ENCODE assay signal across 17 cellular contexts in the genomic region with DNA sequence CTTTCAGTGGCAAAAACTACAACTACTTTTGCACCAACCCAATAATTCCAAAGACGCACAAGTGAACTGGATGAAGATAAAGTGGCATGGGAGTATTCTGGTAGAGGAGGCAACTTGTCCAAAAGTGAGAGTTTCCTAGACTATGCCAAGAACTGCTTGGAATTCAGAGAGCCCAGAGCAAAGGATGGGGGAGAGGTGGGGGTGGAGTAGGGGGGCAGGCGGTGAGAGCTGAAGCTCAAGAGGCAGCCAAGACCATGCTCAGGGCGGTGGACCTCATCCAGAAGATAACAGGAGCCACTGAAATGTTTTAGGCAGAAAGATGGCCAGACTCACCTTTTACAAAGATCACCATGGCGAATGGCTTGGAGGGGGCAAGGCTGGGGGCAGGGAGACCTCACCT.
A peak's percentile ranks its signal among the peaks of the same experiment; 100 is the strongest.
DNase-seq lines count a peak whose midpoint lies in the region; ATAC-seq, FAIRE-seq and TF ChIP-seq lines count a peak whose summit lies in the region.
"Had no signal": no experiment of that assay in that cellular context is flagged by ENCODE, and none has a peak within 500 bp of the region (broad histone marks: within the 10 kb centered on the region; RNA-seq: fewer than 3 reads in every experiment).

No MANE protein-coding gene starts in this region.

- POLR2A ChIA-PET in HepG2 (lab: Yijun Ruan, JAX): no interaction called here

- ATAC-seq in left ventricle myocardium superior (peak; percentile 37), Right ventricle myocardium superior (ENCODE audit: poor library complexity) (no peak), HepG2 (no peak), HG03457 (IDR thresholded peaks at IDR 0.05; ENCODE audit: unreplicated experiment) (no peak)
- ATAC-seq: GM12878 had no signal

- H3K4me1 ChIP-seq in stomach smooth muscle (ENCODE audit: control insufficient read depth, insufficient read depth, low read length) (peaks cover 16% of the 10 kb centered on the region), HepG2 (ENCODE audit: insufficient read depth, low read length) (peaks cover 8% of the 10 kb centered on the region)

- H3K27ac ChIP-seq in stomach smooth muscle (ENCODE audit: low read length) (peak overlapping the region; percentile 55), HepG2 (ENCODE audit: extremely low read length, insufficient read depth, low read length) (no peak overlapping the region)

- WGBS in HepG2 (ENCODE audit: low lambda C conversion rate): 11% methylated on average over 4 of the region's 4 CpGs

- TF ChIP-seq POLR2A in HepG2 (IDR thresholded peaks at IDR 0.05; ENCODE audit: insufficient read depth in 1 of 2, low read depth in 2 of 2, low read length in 2 of 2): no peak

- no TSS peak for BruUV-seq in HepG2 (replicated peaks; lab: Mats Ljungman, UMichigan)

- no peak for TF ChIP-seq RAD21 in HepG2 (CRISPR knock-in tag; IDR thresholded peaks at IDR 0.05)

- H3K9ac ChIP-seq in stomach smooth muscle (ENCODE audit: low read length in 2 of 2): no peak overlapping the region
- no peak overlapping the region for H3K9ac ChIP-seq in HepG2 (ENCODE audit: insufficient read depth, low read depth, low read length)

- intact Hi-C loops in left ventricle myocardium superior (cut with micrococcal nuclease): no loop called here
- intact Hi-C loops in Right ventricle myocardium superior (cut with DNase I): no loop called here
- intact Hi-C loops in HepG2 (cut with micrococcal nuclease; ENCODE audit: unreplicated experiment): no loop called here

- no peaks in the 10 kb centered on the region for H3K36me3 Mint-ChIP-seq in brain
- H3K36me3 Mint-ChIP-seq: CD4-positive, CD25-positive, alpha-beta regulatory T cell; CD8-positive, alpha-beta memory T cell had no signal

- no peaks in the 10 kb centered on the region for H4K20me1 ChIP-seq in HepG2 (ENCODE audit: insufficient read depth, low read length)

- no peak overlapping the region for H3K4me2 ChIP-seq in HepG2 (ENCODE audit: low read depth, low read length)

- H3K27me3 Mint-ChIP-seq in brain: peaks cover 12% of the 10 kb centered on the region

- no peaks in the 10 kb centered on the region for H3K79me2 ChIP-seq in HepG2 (ENCODE audit: insufficient read depth, low read length)

- H3K9me3 Mint-ChIP-seq in brain: peaks cover 0 to 21% (median 7%) of the 10 kb centered on the region in 5 experiments

- TF ChIP-seq EP300 in HepG2 (IDR thresholded peaks at IDR 0.05; ENCODE audit: low read depth in 2 of 2, low read length in 2 of 2) (no peak), HepG2 (CRISPR knock-in tag; IDR thresholded peaks at IDR 0.05; ENCODE audit: borderline replicate concordance) (no peak)

- H3K9me3 ChIP-seq in stomach smooth muscle (ENCODE audit: control insufficient read depth in 2 of 2, low read length in 2 of 2) (no peaks in the 10 kb centered on the region), HepG2 (ENCODE audit: low read length) (no peaks in the 10 kb centered on the region)
- H3K9me3 ChIP-seq: BE2C had no signal

- no peak overlapping the region for H2AFZ ChIP-seq in HepG2 (ENCODE audit: low read length)

- no peak for FAIRE-seq in HepG2 (lab: Jason Lieb, UNC)
- FAIRE-seq: GM12878, H1 had no signal

- no peak for TF ChIP-seq CTCF in brain (conservative IDR thresholded peaks at IDR 0.05)
- TF ChIP-seq CTCF in HepG2 (CRISPR knock-in tag; IDR thresholded peaks at IDR 0.05): no peak

- in situ Hi-C loops in HepG2 (cut with HindIII; ENCODE audit: extremely low pct_ligation_motif_present, low pct_unique_long_range_greater_than_20kb): no loop called here

- peak overlapping the region in 4 of 5 experiments; percentile 83 to 97 (median 84) for H3K27ac Mint-ChIP-seq in brain
- H3K27ac Mint-ChIP-seq: CD4-positive, CD25-positive, alpha-beta regulatory T cell; CD8-positive, alpha-beta memory T cell; H9 had no signal

- H3K27me3 ChIP-seq in stomach smooth muscle (ENCODE audit: control insufficient read depth in 1 of 2, insufficient read depth in 2 of 2, low read length in 2 of 2) (no peaks in the 10 kb centered on the region), HepG2 (ENCODE audit: control insufficient read depth in 1 of 2, insufficient read depth in 2 of 2, low read length in 2 of 2) (peaks cover 0 to 3% of the 10 kb centered on the region in 2 experiments; a peak in 2 of 5 replicates)
- H3K27me3 ChIP-seq: BE2C had no signal

- H3K4me1 Mint-ChIP-seq in brain: peaks cover 25% of the 10 kb centered on the region
- H3K4me1 Mint-ChIP-seq: CD4-positive, CD25-positive, alpha-beta regulatory T cell; CD8-positive, alpha-beta memory T cell had no signal

- H3K36me3 ChIP-seq in stomach smooth muscle (ENCODE audit: control insufficient read depth in 2 of 2, insufficient read depth in 2 of 2, low read length in 2 of 2) (no peaks in the 10 kb centered on the region), HepG2 (replicated peaks in 1 of 2; ENCODE audit: control insufficient read depth in 1 of 2, insufficient read depth in 2 of 2, low read length in 2 of 2) (no peaks in the 10 kb centered on the region)
- H3K36me3 ChIP-seq: BE2C had no signal

- H3K4me3 Mint-ChIP-seq in brain: peak overlapping the region in 1 of 5 experiments; percentile 56
- H3K4me3 Mint-ChIP-seq: CD4-positive, CD25-positive, alpha-beta regulatory T cell; CD8-positive, alpha-beta memory T cell; H9 had no signal

- H3K4me3 ChIP-seq in stomach smooth muscle (ENCODE audit: low read length in 2 of 2) (no peak overlapping the region), HepG2 (replicated peaks in 1 of 3; ENCODE audit: insufficient read depth in 1 of 3, low read depth in 2 of 3, low read length in 3 of 3) (no peak overlapping the region)
- H3K4me3 ChIP-seq: GM12878 had no signal

- no peak for DNase-seq in left ventricle myocardium superior
- no peak for DNase-seq in Right ventricle myocardium superior
- no peak for DNase-seq in HepG2 (ENCODE audit: low spot score)
- DNase-seq in NCI-H2171 treated with DMSO at 0.1 percent for 48 hours (lab: John Stamatoyannopoulos, UW): no peak
- DNase-seq: 8988T; CD4-positive, CD25-positive, alpha-beta regulatory T cell; CD8-positive, alpha-beta memory T cell; DMS53; DND-41; EL; H9 had no signal

- CTCF ChIA-PET in HepG2 (lab: Yijun Ruan, JAX; ENCODE audit: low intra/inter-chr PET ratio, low total read pairs): no interaction called here

TF ChIP-seq in HepG2, 621 proteins besides CTCF, POLR2A, EP300 and RAD21:
- TF ChIP-seq HNRNPL (IDR thresholded peaks at IDR 0.05; ENCODE audit: low read depth, low read length): no peak
